Comparison of ENCODE assay signal across 8 cellular contexts in the genomic region with DNA sequence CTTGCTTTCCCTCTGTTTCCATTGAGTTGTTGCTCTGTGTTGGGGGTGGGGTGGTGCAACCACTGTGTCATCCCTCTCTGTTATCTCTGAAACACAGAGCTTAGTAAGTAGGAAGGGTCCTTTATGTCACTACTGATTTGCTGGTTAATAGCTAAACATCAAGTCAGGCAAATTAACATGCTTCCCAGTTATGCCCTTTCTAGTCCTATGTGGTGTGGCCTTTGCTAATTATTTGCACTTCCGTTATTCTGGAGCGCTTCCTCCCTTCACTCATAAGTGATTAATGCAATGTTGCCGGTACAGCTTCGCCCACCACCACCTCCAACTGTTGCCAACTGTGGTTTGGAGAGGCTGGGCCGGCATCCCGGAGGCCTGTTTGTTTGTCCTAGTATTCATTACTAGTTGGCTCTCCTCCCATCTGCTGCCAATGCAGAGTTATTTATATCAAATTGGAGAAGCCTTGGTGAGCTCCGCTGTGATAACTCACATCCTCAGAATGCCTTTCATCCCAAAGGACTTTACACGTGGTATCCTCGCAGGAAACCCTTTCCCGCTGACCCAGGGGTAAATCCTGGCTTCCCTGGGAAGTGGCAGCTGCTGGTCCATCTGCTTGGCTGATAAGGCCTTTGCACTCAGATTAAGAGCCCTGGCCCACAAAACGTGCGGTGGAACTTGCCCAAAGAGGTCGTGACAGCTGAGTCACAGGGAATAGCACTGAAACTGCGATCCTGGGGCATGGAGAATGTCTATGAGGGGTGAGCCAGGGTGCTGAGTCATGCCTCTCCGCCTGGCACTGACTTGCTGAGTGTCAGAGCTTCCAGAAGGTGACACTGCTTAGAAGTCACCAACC.
DNase-seq lines count a peak whose midpoint lies in the region; ATAC-seq and TF ChIP-seq lines count a peak whose summit lies in the region.

No MANE protein-coding gene starts in this region.

- CTCF ChIA-PET in BJ (lab: Yijun Ruan, JAX): interaction anchor here (1.2 kb wide), 1 partner anchor 9 kb away, joined by 3 read pairs; no protein-coding TSS in a partner anchor

- no peak overlapping the region for H3K4me2 ChIP-seq in parathyroid adenoma (ENCODE audit: low read length)

- no peak overlapping the region for H3K4me3 ChIP-seq in BJ (ENCODE audit: low read depth, low read length)
- H3K4me3 ChIP-seq in fibroblast of the aortic adventitia (ENCODE audit: low read depth, low read length): no peak overlapping the region
- no peak overlapping the region for H3K4me3 ChIP-seq in parathyroid adenoma (ENCODE audit: low read depth, low read length)
- no peak overlapping the region for H3K4me3 ChIP-seq in transverse colon

- H3K79me2 ChIP-seq in parathyroid adenoma: no peaks in the 10 kb centered on the region

- no peaks in the 10 kb centered on the region for H3K36me3 ChIP-seq in BJ (ENCODE audit: control insufficient read depth, insufficient read depth, low read length)
- H3K36me3 ChIP-seq in parathyroid adenoma (ENCODE audit: control insufficient read depth, insufficient read depth, low read length): no peaks in the 10 kb centered on the region
- no peaks in the 10 kb centered on the region for H3K36me3 ChIP-seq in transverse colon

- no peak for ATAC-seq in GM21576 (IDR thresholded peaks at IDR 0.05; ENCODE audit: unreplicated experiment)

- POLR2A ChIA-PET in BJ (lab: Charles Lee): no interaction called here

- H3K27me3 ChIP-seq in BJ (ENCODE audit: control insufficient read depth, insufficient read depth, low read length) (peaks cover 5% of the 10 kb centered on the region), parathyroid adenoma (ENCODE audit: control insufficient read depth, insufficient read depth, low read length) (no peaks in the 10 kb centered on the region), transverse colon (no peaks in the 10 kb centered on the region)

- H3K9ac ChIP-seq in parathyroid adenoma: no peak overlapping the region

- H3K4me1 ChIP-seq in parathyroid adenoma (no peaks in the 10 kb centered on the region), transverse colon (peaks cover 0 to 6% (median 0%) of the 10 kb centered on the region in 4 donors)

- intact Hi-C loops in transverse colon (cut with DNase I; ENCODE audit: low total_unique reads): no loop called here

- in situ Hi-C loops in transverse colon (cut with MboI; ENCODE audit: low pct_ligation_motif_present in 1 of 4, low pct_unique_long_range_greater_than_20kb in 1 of 4, low sequenced_read_pairs in 3 of 4): no loop called here

- no peaks in the 10 kb centered on the region for H3K9me3 ChIP-seq in parathyroid adenoma (ENCODE audit: control insufficient read depth, low read length)
- no peaks in the 10 kb centered on the region for H3K9me3 ChIP-seq in transverse colon

- H3K27ac ChIP-seq in parathyroid adenoma (peak overlapping the region; percentile 18), transverse colon (no peak overlapping the region)

- peak overlapping the region; percentile 23 for H2AFZ ChIP-seq in parathyroid adenoma

- no peak for TF ChIP-seq EP300 in transverse colon (IDR thresholded peaks at IDR 0.05; ENCODE audit: low read depth)

- TF ChIP-seq POLR2A in transverse colon (IDR thresholded peaks at IDR 0.05): no peak

- 51 to 68% methylated on average over 13 to 15 of the region's 15 CpGs for WGBS in transverse colon (ENCODE audit: low coverage in 1 of 2), 2 donors

- no peak for TF ChIP-seq CTCF in BJ (IDR thresholded peaks at IDR 0.05; ENCODE audit: insufficient read depth, low read depth, low read length)
- TF ChIP-seq CTCF in fibroblast of the aortic adventitia (IDR thresholded peaks at IDR 0.05; ENCODE audit: insufficient read depth, low read length): no peak
- TF ChIP-seq CTCF in parathyroid adenoma (IDR thresholded peaks at IDR 0.05): no peak
- TF ChIP-seq CTCF in transverse colon (IDR thresholded peaks at IDR 0.05): no peak

- DNase-seq in BJ (ENCODE audit: low read depth): peak; percentile 4
- peak; percentile 85 for DNase-seq in LoVo (ENCODE audit: low spot score)
- DNase-seq in SK-N-DZ (ENCODE audit: low spot score): peak; percentile 48
- DNase-seq in fibroblast of the aortic adventitia (ENCODE audit: low read depth): peak; percentile 79
- no peak for DNase-seq in activated gamma-delta T cell (lab: John Stamatoyannopoulos, UW)
- DNase-seq in transverse colon: no peak

Comparison
In these comparisons a context has a peak if more than half of its experiments do, and no peak if none do; other contexts are left out.
1. DNase-seq: peak in BJ (single experiment), LoVo (single experiment), SK-N-DZ (single experiment) and fibroblast of the aortic adventitia (single experiment); none in activated gamma-delta T cell (single experiment) and transverse colon (single experiment).